ENCODE assay signal across 8 cellular contexts in the genomic region with DNA sequence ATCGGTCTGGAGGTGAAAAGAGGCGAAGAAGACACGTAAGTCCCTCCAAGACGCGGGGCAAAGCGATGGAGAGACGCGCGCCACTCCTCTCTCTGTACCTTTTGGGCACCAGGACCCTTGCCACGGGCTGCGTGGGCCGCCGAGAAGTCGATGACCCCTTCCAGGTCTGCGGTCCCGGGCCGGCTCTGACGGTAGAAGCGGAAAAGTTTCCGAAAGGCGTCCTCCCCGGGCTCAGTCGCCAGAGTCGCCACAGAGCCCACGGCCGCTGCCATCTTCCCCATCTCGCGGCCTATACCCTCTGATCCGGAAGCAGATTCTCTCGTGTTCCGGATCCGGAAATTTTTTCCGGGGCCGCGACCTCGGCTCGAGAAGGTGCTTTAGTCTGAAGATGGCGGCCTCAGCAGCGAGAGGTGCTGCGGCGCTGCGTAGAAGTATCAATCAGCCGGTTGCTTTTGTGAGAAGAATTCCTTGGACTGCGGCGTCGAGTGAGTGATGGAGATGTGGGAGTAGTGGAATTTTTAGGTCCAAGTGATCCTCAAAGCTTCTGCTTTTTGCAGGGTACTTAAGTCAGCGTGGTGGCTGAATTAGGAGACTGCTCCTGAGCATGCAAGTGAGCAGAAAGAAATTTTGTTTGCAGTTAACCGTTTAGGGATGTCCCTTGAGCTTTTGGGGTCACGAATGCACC. TPM values are rescaled to one million over a fixed set of nuclear protein-coding genes. Genes with fewer than 3 reads are reported as not detected.
A peak's percentile ranks its signal among the peaks of the same experiment; 100 is the strongest.
DNase-seq lines count a peak whose midpoint lies in the region; ATAC-seq and TF ChIP-seq lines count a peak whose summit lies in the region.

A gene with protein sequence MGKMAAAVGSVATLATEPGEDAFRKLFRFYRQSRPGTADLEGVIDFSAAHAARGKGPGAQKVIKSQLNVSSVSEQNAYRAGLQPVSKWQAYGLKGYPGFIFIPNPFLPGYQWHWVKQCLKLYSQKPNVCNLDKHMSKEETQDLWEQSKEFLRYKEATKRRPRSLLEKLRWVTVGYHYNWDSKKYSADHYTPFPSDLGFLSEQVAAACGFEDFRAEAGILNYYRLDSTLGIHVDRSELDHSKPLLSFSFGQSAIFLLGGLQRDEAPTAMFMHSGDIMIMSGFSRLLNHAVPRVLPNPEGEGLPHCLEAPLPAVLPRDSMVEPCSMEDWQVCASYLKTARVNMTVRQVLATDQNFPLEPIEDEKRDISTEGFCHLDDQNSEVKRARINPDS (minus strand): TSS at position 300 of the 685 bp plus-strand sequence. CDS start 19 bp downstream, at position 281.
A gene (plus strand): TSS at position 380 of the 685 bp plus-strand sequence. CDS start 9 bp downstream, at position 389.

- no peak for TF ChIP-seq EP300 in SK-N-SH (IDR thresholded peaks at IDR 0.05; ENCODE audit: borderline replicate concordance in 1 of 2, low read depth in 1 of 2, low read length in 1 of 2)

- intact Hi-C loops in testis (cut with DNase I; ENCODE audit: low total_unique reads): no loop called here

- H3K36me3 ChIP-seq in SK-N-SH (replicated peaks in 1 of 2; ENCODE audit: control insufficient read depth in 1 of 2, insufficient read depth in 2 of 2, low read length in 1 of 2) (peaks cover 28 to 34% of the 10 kb centered on the region in 2 experiments), osteoblast (ENCODE audit: insufficient read depth, low read length) (peaks cover 38% of the 10 kb centered on the region), testis (ENCODE audit: low read depth, missing control alignments) (no peaks in the 10 kb centered on the region)

- peaks cover 17 to 19% of the 10 kb centered on the region in 2 experiments; a peak in 3 of 4 replicates for H3K4me1 ChIP-seq in SK-N-SH (ENCODE audit: control insufficient read depth in 1 of 2, insufficient read depth in 2 of 2, low read depth in 1 of 2, low read length in 1 of 2)
- peaks cover 20% of the 10 kb centered on the region for H3K4me1 ChIP-seq in osteoblast (ENCODE audit: insufficient read depth, low read length)
- peaks cover 24% of the 10 kb centered on the region for H3K4me1 ChIP-seq in testis

- no peaks in the 10 kb centered on the region for H3K9me2 ChIP-seq in SK-N-SH

- peaks cover 93% of the 10 kb centered on the region for H3K79me2 ChIP-seq in SK-N-SH (ENCODE audit: insufficient read depth)
- H3K79me2 ChIP-seq in osteoblast (ENCODE audit: insufficient read depth, low read length): peaks cover 75% of the 10 kb centered on the region

- ATAC-seq in HG02571 (IDR thresholded peaks at IDR 0.05; ENCODE audit: unreplicated experiment): peak; percentile 96

- H2AFZ ChIP-seq in SK-N-SH (ENCODE audit: low read depth) (peak within 1 kb of the TSS; percentile 97), osteoblast (ENCODE audit: low read length) (peak within 1 kb of the TSS; percentile 94)

- H3K9ac ChIP-seq in SK-N-SH: peak within 1 kb of the TSS; percentile 78

- H3K27me3 ChIP-seq in SK-N-SH (ENCODE audit: insufficient read depth) (no peaks in the 10 kb centered on the region), osteoblast (ENCODE audit: insufficient read depth, low read length) (no peaks in the 10 kb centered on the region), testis (no peaks in the 10 kb centered on the region)

- CTCF ChIA-PET in SK-N-SH (lab: Yijun Ruan, JAX): interaction anchor here (0.6 to 3.2 kb wide), 5 partner anchors 11 to 248 kb away, joined by 3 to 10 read pairs (median 8); no protein-coding TSS in a partner anchor

- peaks cover 10% of the 10 kb centered on the region for H3F3A ChIP-seq in SK-N-SH (replicated peaks; ENCODE audit: insufficient read depth)

- peak within 1 kb of the TSS; percentile 83 for H3K4me3 ChIP-seq in GM08714 (ENCODE audit: low read length)
- peak within 1 kb of the TSS; percentile 99 for H3K4me3 ChIP-seq in NB4 (ENCODE audit: low read depth, low read length)
- peak within 1 kb of the TSS; percentile 86 to 96 for H3K4me3 ChIP-seq in SK-N-SH (ENCODE audit: low read depth in 2 of 2, low read length in 1 of 2)
- H3K4me3 ChIP-seq in osteoblast (ENCODE audit: insufficient read depth, low read length): peak within 1 kb of the TSS; percentile 94
- H3K4me3 ChIP-seq in testis: peak within 1 kb of the TSS; percentile 68 to 92

- no peak for TF ChIP-seq RAD21 in SK-N-SH (IDR thresholded peaks at IDR 0.05; ENCODE audit: low read length)

- H3K9me3 ChIP-seq in SK-N-SH: no peaks in the 10 kb centered on the region
- H3K9me3 ChIP-seq in osteoblast (ENCODE audit: low read depth, low read length): no peaks in the 10 kb centered on the region
- no peaks in the 10 kb centered on the region for H3K9me3 ChIP-seq in testis

- peak; percentile 87 for DNase-seq in NB4 (ENCODE audit: low read depth)
- DNase-seq in SK-N-SH: peak; percentile 89
- peak; percentile 86 for DNase-seq in activated naive CD4-positive, alpha-beta T cell treated with anti-CD3 and anti-CD28 coated beads, Interleukin-2, amount 50 U/mL, for 16 hours
- peak; percentile 77 for DNase-seq in glomerular visceral epithelial cell (ENCODE audit: extremely low spot score)
- DNase-seq in osteoblast (ENCODE audit: insufficient read length, low spot score, missing footprints): peak; percentile 96
- peak; percentile 93 for DNase-seq in testis

- peak within 1 kb of the TSS; percentile 62 to 71 for H3K27ac ChIP-seq in SK-N-SH (ENCODE audit: low read depth in 2 of 2, low read length in 1 of 2)
- peak within 1 kb of the TSS; percentile 80 for H3K27ac ChIP-seq in osteoblast (ENCODE audit: low read depth, low read length)
- peak within 1 kb of the TSS; percentile 50 to 74 for H3K27ac ChIP-seq in testis

- peaks cover 13% of the 10 kb centered on the region; the same call in 1 of the 2 replicates for H4K20me1 ChIP-seq in SK-N-SH (ENCODE audit: insufficient read depth)
- H4K20me1 ChIP-seq in osteoblast (ENCODE audit: insufficient read depth, low read length): peaks cover 23% of the 10 kb centered on the region

- H3K4me2 ChIP-seq in SK-N-SH (peak within 1 kb of the TSS; percentile 95), osteoblast (ENCODE audit: insufficient read depth, low read length) (peak within 1 kb of the TSS; percentile 97)

- under 1% methylated on average over 38 of the region's 49 CpGs for WGBS in SK-N-SH (ENCODE audit: low lambda C conversion rate)
- 1% methylated on average over 20 to 49 of the region's 49 CpGs for WGBS in testis, 2 donors

- TF ChIP-seq POLR2A in NB4 (IDR thresholded peaks at IDR 0.05; ENCODE audit: extremely low read depth, insufficient read length) (peak; percentile 97), testis (IDR thresholded peaks at IDR 0.05) (no peak)

- TF ChIP-seq CTCF in NB4 (IDR thresholded peaks at IDR 0.05; ENCODE audit: low read depth, low read length): no peak
- no peak for TF ChIP-seq CTCF in SK-N-SH (IDR thresholded peaks at IDR 0.05)
- no peak for TF ChIP-seq CTCF in osteoblast (IDR thresholded peaks at IDR 0.05; ENCODE audit: extremely low read depth, low read depth, low read length)
- TF ChIP-seq CTCF in testis (IDR thresholded peaks at IDR 0.05): no peak

- POLR2A ChIA-PET in SK-N-SH (lab: Yijun Ruan, JAX): interaction anchor here (0.8 to 1.4 kb wide), 2 partner anchors 92 to 331 kb away, joined by 3 read pairs; a partner anchor contains a TSS

TF ChIP-seq in SK-N-SH, 30 proteins besides CTCF, POLR2A, EP300 and RAD21 (continues in another document):
- TF ChIP-seq, protein P1, sequence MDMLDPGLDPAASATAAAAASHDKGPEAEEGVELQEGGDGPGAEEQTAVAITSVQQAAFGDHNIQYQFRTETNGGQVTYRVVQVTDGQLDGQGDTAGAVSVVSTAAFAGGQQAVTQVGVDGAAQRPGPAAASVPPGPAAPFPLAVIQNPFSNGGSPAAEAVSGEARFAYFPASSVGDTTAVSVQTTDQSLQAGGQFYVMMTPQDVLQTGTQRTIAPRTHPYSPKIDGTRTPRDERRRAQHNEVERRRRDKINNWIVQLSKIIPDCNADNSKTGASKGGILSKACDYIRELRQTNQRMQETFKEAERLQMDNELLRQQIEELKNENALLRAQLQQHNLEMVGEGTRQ (IDR thresholded peaks at IDR 0.05; ENCODE audit: borderline replicate concordance, low read depth, low read length): no peak
- TF ChIP-seq SIN3A (IDR thresholded peaks at IDR 0.05; ENCODE audit: borderline replicate concordance, low read depth, low read length) (peak; percentile 43; the same call in 1 of the 2 replicates), NRF1 (IDR thresholded peaks at IDR 0.05; ENCODE audit: low read depth, low read length) (no peak), GABPA (IDR thresholded peaks at IDR 0.05; ENCODE audit: low read depth) (peak; percentile 100), MXI1 (IDR thresholded peaks at IDR 0.05; ENCODE audit: low read depth, low read length) (peak; percentile 84)
- TF ChIP-seq, protein P2, sequence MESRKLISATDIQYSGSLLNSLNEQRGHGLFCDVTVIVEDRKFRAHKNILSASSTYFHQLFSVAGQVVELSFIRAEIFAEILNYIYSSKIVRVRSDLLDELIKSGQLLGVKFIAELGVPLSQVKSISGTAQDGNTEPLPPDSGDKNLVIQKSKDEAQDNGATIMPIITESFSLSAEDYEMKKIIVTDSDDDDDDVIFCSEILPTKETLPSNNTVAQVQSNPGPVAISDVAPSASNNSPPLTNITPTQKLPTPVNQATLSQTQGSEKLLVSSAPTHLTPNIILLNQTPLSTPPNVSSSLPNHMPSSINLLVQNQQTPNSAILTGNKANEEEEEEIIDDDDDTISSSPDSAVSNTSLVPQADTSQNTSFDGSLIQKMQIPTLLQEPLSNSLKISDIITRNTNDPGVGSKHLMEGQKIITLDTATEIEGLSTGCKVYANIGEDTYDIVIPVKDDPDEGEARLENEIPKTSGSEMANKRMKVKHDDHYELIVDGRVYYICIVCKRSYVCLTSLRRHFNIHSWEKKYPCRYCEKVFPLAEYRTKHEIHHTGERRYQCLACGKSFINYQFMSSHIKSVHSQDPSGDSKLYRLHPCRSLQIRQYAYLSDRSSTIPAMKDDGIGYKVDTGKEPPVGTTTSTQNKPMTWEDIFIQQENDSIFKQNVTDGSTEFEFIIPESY (IDR thresholded peaks at IDR 0.05; ENCODE audit: borderline replicate concordance, low read depth): 0 out of 2 replicates have a peak, but pooled peaks have one; percentile 72
- TF ChIP-seq, protein P3, sequence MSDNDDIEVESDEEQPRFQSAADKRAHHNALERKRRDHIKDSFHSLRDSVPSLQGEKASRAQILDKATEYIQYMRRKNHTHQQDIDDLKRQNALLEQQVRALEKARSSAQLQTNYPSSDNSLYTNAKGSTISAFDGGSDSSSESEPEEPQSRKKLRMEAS (IDR thresholded peaks at IDR 0.05; ENCODE audit: low read depth): peak; percentile 95

RNA-seq across cellular contexts. Expression of the first gene that starts in this region (rescaled TPM):
- polyA plus RNA-seq in SK-N-SH (2012; rRNA removed): 10.7 and 12.7 TPM in 2 replicates
- 11.6 and 12.2 TPM in 2 replicates for polyA plus RNA-seq in SK-N-SH (2012; cell fraction: cytosol; rRNA removed)
- polyA plus RNA-seq in SK-N-SH (2012; cell fraction: nucleus; rRNA removed): 7.4 and 12.0 TPM in 2 replicates
- total RNA-seq in osteoblast: 7.6 and 9.4 TPM in 2 replicates
- total RNA-seq in testis: 10 to 100 TPM; 18.4 to 19.2 TPM
- polyA plus RNA-seq in testis (ENCODE audit: insufficient read depth, low read depth, low replicate concordance): 17.9 TPM

RNA-seq across cellular contexts. Expression of the second gene that starts in this region (rescaled TPM):
- polyA plus RNA-seq in SK-N-SH (2012; rRNA removed) (306 and 347 TPM in 2 replicates), testis (ENCODE audit: insufficient read depth, low read depth, low replicate concordance) (214 TPM)
- 488 and 609 TPM in 2 replicates for polyA plus RNA-seq in SK-N-SH (2012; cell fraction: cytosol; rRNA removed)
- 83.3 and 95.1 TPM in 2 replicates for polyA plus RNA-seq in SK-N-SH (2012; cell fraction: nucleus; rRNA removed)
- total RNA-seq in osteoblast (61.3 and 81.4 TPM in 2 replicates), testis (100 to 1,000 TPM; 101 to 133 TPM)

Comparison
In these comparisons a context has a peak if more than half of its experiments do, and no peak if none do; other contexts are left out.
1. Peak in every context shown above with its lines: DNase-seq, ATAC-seq, H3K4me3 ChIP-seq and H3K27ac ChIP-seq.